18 cellular contexts compared by ENCODE assay signal in genomic region chr1:201499191-201499590, GRCh38. TPM values are rescaled to one million over a fixed set of nuclear protein-coding genes. Genes with fewer than 3 reads are reported as not detected.
DNase-seq lines count a peak whose midpoint lies in the region; TF ChIP-seq lines count a peak whose summit lies in the region.
"Had no signal": no experiment of that assay in that cellular context is flagged by ENCODE, and none has a peak within 500 bp of the region (broad histone marks: within the 10 kb centered on the region; RNA-seq: fewer than 3 reads in every experiment).

No MANE protein-coding gene starts in this region.

- H3K4me3 ChIP-seq in colonic mucosa, result no peak overlapping the region
- H3K4me3 ChIP-seq in muscle layer of colon (ENCODE audit: low read depth in 1 of 2, low read length in 2 of 2), result peak overlapping the region in 1 of 2 donors; percentile 49
- no peak overlapping the region for H3K4me3 ChIP-seq in thyroid gland (replicated peaks in 1 of 3)
- H3K4me3 ChIP-seq: GM23338, K562 had no signal

- intact Hi-C loops in colonic mucosa (cut with DNase I), result no loop called here
- intact Hi-C loops in thyroid gland (cut with DNase I), result no loop called here

- H3K9me3 ChIP-seq in colonic mucosa, result no peaks in the 10 kb centered on the region
- no peaks in the 10 kb centered on the region for H3K9me3 ChIP-seq in muscle layer of colon (ENCODE audit: low read length)
- H3K9me3 ChIP-seq in thyroid gland, result no peaks in the 10 kb centered on the region

- H3K27me3 ChIP-seq in colonic mucosa (no peaks in the 10 kb centered on the region), muscle layer of colon (ENCODE audit: control insufficient read depth in 1 of 2, insufficient read depth in 2 of 2, low read length in 2 of 2) (no peaks in the 10 kb centered on the region), thyroid gland (no peaks in the 10 kb centered on the region)

- no peak for TF ChIP-seq POLR2A in thyroid gland (IDR thresholded peaks at IDR 0.05)

- peak; percentile 54 for DNase-seq in M059J (ENCODE audit: low read depth)
- no peak for DNase-seq in colonic mucosa
- DNase-seq in thyroid gland, result no peak
- no peak for DNase-seq in NCI-H446 (lab: John Stamatoyannopoulos, UW)
- DNase-seq in activated naive CD4-positive, alpha-beta T cell (lab: John Stamatoyannopoulos, UW), result no peak
- no peak for DNase-seq in middle frontal gyrus (ENCODE audit: extremely low spot score, low spot score)
- DNase-seq: activated CD8-positive, alpha-beta T cell treated with anti-CD3 and anti-CD28 coated beads, Interleukin-2, amount 10 ng/mL, durations not matched to agents 7 days and 5 days; activated T-cell treated with anti-CD3 and anti-CD28 coated beads, Interleukin-2, amount 50 U/mL, for 48 hours; Calu3; effector CD8-positive, alpha-beta T cell; hypothalamus; NCI-H2081; NCI-H524; SHP77; stimulated activated CD4-positive, alpha-beta T cell treated with anti-CD3 and anti-CD28 coated beads, Interleukin-12 subunit alpha, Interleukin-12 subunit beta, amount 100 ng/mL, for 4 hours had no signal

- TF ChIP-seq CTCF in colonic mucosa (IDR thresholded peaks at IDR 0.05), result no peak
- TF ChIP-seq CTCF in thyroid gland (IDR thresholded peaks at IDR 0.05), result no peak

- no peak overlapping the region for H3K9ac ChIP-seq in colonic mucosa (ENCODE audit: low read depth in 2 of 2, low read length in 2 of 2)
- peak overlapping the region; percentile 44 for H3K9ac ChIP-seq in muscle layer of colon (ENCODE audit: low read length)

- peaks cover 6% of the 10 kb centered on the region for H3K36me3 ChIP-seq in colonic mucosa
- H3K36me3 ChIP-seq in muscle layer of colon (ENCODE audit: insufficient read depth, low read length), result peaks cover 74% of the 10 kb centered on the region
- peaks cover 0 to 4% of the 10 kb centered on the region in 2 donors for H3K36me3 ChIP-seq in thyroid gland

- H3K4me1 ChIP-seq in colonic mucosa (no peaks in the 10 kb centered on the region), muscle layer of colon (ENCODE audit: insufficient read depth, low read length) (peaks cover 84% of the 10 kb centered on the region), thyroid gland (peaks cover 73 to 99% of the 10 kb centered on the region in 2 donors)

- peak overlapping the region; percentile 91 for H3K27ac ChIP-seq in colonic mucosa
- H3K27ac ChIP-seq in muscle layer of colon (ENCODE audit: low read depth, low read length), result peak overlapping the region; percentile 99
- peak overlapping the region; percentile 85 to 99 (median 96) for H3K27ac ChIP-seq in thyroid gland

- 88 to 100% methylated on average over 3 of the region's 3 CpGs for WGBS in thyroid gland, 2 donors

RNA-seq across cellular contexts. Expression of gene CSRP1, which starts 7.7 kb away (rescaled TPM):
- 565 and 854 TPM in 2 replicates for total RNA-seq in M059J (2014; rRNA removed; shearing (Covaris generic))
- 100 to 1,000 TPM; 186 to 376 TPM for total RNA-seq in colonic mucosa
- total RNA-seq in thyroid gland, result 100 to 1,000 TPM; 285 to 835 (median 454) TPM

RNA-seq across cellular contexts. Expression of gene PHLDA3, which starts 30.2 kb away (rescaled TPM):
- total RNA-seq in M059J (2014; rRNA removed; shearing (Covaris generic)), result 7.6 and 17.3 TPM in 2 replicates
- total RNA-seq in colonic mucosa (10 to 100 TPM; 13.1 to 21.2 TPM), thyroid gland (10 to 100 TPM; 17.2 to 33.3 (median 21.6) TPM)

RNA-seq across cellular contexts. Expression of gene NAV1, which starts 39.7 kb away (rescaled TPM):
- total RNA-seq in M059J (2014; rRNA removed; shearing (Covaris generic)), result 16.3 and 43.1 TPM in 2 replicates
- total RNA-seq in colonic mucosa (10 to 100 TPM; 17.9 to 24.1 TPM), thyroid gland (10 to 100 TPM; 13.3 to 29.7 (median 24.1) TPM)
